Comparison of ENCODE assay signal across 12 cellular contexts in the genomic region with DNA sequence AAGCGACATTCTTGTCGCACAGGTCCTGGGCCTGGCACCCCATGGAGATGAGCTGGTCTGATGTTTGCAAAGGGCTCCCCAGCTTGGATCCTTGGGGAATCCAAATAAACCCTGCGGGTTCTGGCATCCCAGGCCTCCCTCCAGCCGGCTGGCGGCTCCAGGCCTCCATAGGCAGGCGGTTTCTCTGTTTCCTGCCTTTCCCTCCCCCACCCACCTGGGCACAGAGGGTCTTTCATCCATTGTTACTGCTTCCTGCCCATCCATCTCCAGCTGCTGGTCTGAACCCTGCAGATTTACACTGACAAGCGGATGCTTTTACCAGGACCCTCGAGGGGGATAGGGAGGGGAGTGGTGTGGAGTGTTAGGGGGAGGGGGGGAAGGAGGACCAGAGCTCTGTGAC. TPM values are rescaled to one million over a fixed set of nuclear protein-coding genes. Genes with fewer than 3 reads are reported as not detected.
DNase-seq lines count a peak whose midpoint lies in the region; ATAC-seq and TF ChIP-seq lines count a peak whose summit lies in the region.
"Had no signal": no experiment of that assay in that cellular context is flagged by ENCODE, and none has a peak within 500 bp of the region (broad histone marks: within the 10 kb centered on the region; RNA-seq: fewer than 3 reads in every experiment).

No MANE protein-coding gene starts in this region.

- H3K27me3 ChIP-seq in CD8-positive, alpha-beta T cell (ENCODE audit: insufficient read depth, low read length): no peaks in the 10 kb centered on the region
- H3K27me3 ChIP-seq in CD8-positive, alpha-beta memory T cell (ENCODE audit: insufficient read depth, low read length, poor library complexity, severe bottlenecking): no peaks in the 10 kb centered on the region

- no peak for ATAC-seq in CD8-positive, alpha-beta T cell
- no peak for ATAC-seq in activated CD8-positive, alpha-beta T cell treated with anti-CD3 and anti-CD28 coated beads, Interleukin-2, amount 10 ng/mL, durations not matched to agents 7 days and 5 days
- no peak for ATAC-seq in HG02938 (IDR thresholded peaks at IDR 0.05; ENCODE audit: unreplicated experiment)

- no peak overlapping the region for H3K4me3 Mint-ChIP-seq in CD8-positive, alpha-beta T cell
- no peak overlapping the region for H3K4me3 Mint-ChIP-seq in activated CD8-positive, alpha-beta T cell treated with anti-CD3 and anti-CD28 coated beads, Interleukin-2, amount 10 ng/mL, durations not matched to agents 7 days and 5 days
- H3K4me3 Mint-ChIP-seq in HFFc6: no peak overlapping the region
- no peak overlapping the region for H3K4me3 Mint-ChIP-seq in CD8-positive, alpha-beta memory T cell
- H3K4me3 Mint-ChIP-seq: CD14-positive monocyte had no signal

- H3K9me3 Mint-ChIP-seq in CD8-positive, alpha-beta T cell: no peaks in the 10 kb centered on the region
- H3K9me3 Mint-ChIP-seq in activated CD8-positive, alpha-beta T cell treated with anti-CD3 and anti-CD28 coated beads, Interleukin-2, amount 10 ng/mL, durations not matched to agents 7 days and 5 days (ENCODE audit: insufficient read depth): no peaks in the 10 kb centered on the region
- H3K9me3 Mint-ChIP-seq in HFFc6: no peaks in the 10 kb centered on the region
- H3K9me3 Mint-ChIP-seq in CD8-positive, alpha-beta memory T cell: no peaks in the 10 kb centered on the region
- H3K9me3 Mint-ChIP-seq: CD14-positive monocyte had no signal

- H3K27ac ChIP-seq in CD8-positive, alpha-beta T cell (ENCODE audit: low read depth, low read length): no peak overlapping the region
- H3K27ac ChIP-seq in mesodermal cell (ENCODE audit: low read depth, low read length, severe bottlenecking): peak overlapping the region; percentile 88
- no peak overlapping the region for H3K27ac ChIP-seq in CD8-positive, alpha-beta memory T cell (ENCODE audit: low read depth, low read length)

- no peak for TF ChIP-seq CTCF in CD8-positive, alpha-beta T cell (IDR thresholded peaks at IDR 0.05)
- TF ChIP-seq CTCF in HFFc6 (IDR thresholded peaks at IDR 0.05): no peak

- no peaks in the 10 kb centered on the region for H3K27me3 Mint-ChIP-seq in CD8-positive, alpha-beta T cell (ENCODE audit: low read depth)
- H3K27me3 Mint-ChIP-seq in activated CD8-positive, alpha-beta T cell treated with anti-CD3 and anti-CD28 coated beads, Interleukin-2, amount 10 ng/mL, durations not matched to agents 7 days and 5 days (ENCODE audit: low read depth): no peaks in the 10 kb centered on the region
- peaks cover 1% of the 10 kb centered on the region; the same call in 1 of the 2 replicates for H3K27me3 Mint-ChIP-seq in HFFc6 (ENCODE audit: insufficient read depth)
- no peaks in the 10 kb centered on the region for H3K27me3 Mint-ChIP-seq in CD8-positive, alpha-beta memory T cell

- no peaks in the 10 kb centered on the region for H3K36me3 Mint-ChIP-seq in CD8-positive, alpha-beta T cell
- peaks cover 4% of the 10 kb centered on the region for H3K36me3 Mint-ChIP-seq in activated CD8-positive, alpha-beta T cell treated with anti-CD3 and anti-CD28 coated beads, Interleukin-2, amount 10 ng/mL, durations not matched to agents 7 days and 5 days (ENCODE audit: low read depth)
- H3K36me3 Mint-ChIP-seq in HFFc6 (ENCODE audit: low read depth): no peaks in the 10 kb centered on the region
- H3K36me3 Mint-ChIP-seq in CD8-positive, alpha-beta memory T cell: peaks cover 0 to 2% (median 0%) of the 10 kb centered on the region in 3 donors
- H3K36me3 Mint-ChIP-seq: CD14-positive monocyte had no signal

- intact Hi-C loops in CD8-positive, alpha-beta T cell (cut with DNase I, micrococcal nuclease): no loop called here

- POLR2A ChIA-PET in CD8-positive, alpha-beta T cell (lab: Charles Lee): interaction anchor here (0.8 to 7.8 kb wide), 8 partner anchors 8 to 57 kb away, joined by 3 to 86 read pairs (median 4); a partner anchor contains a TSS
- POLR2A ChIA-PET in activated CD8-positive, alpha-beta T cell treated with anti-CD3 and anti-CD28 coated beads, Interleukin-2, amount 10 ng/mL, durations not matched to agents 7 days and 5 days (lab: Charles Lee): interaction anchor here (1.3 to 2.2 kb wide), 6 partner anchors 14 to 43 kb away, joined by 4 to 9 read pairs (median 5); a partner anchor contains a TSS
- POLR2A ChIA-PET in CD8-positive, alpha-beta memory T cell (lab: Charles Lee): interaction anchor here (0.5 to 1.4 kb wide), 5 partner anchors 13 to 44 kb away, joined by 3 to 5 read pairs (median 3); no protein-coding TSS in a partner anchor

- peaks cover 94% of the 10 kb centered on the region for H3K4me1 ChIP-seq in CD8-positive, alpha-beta T cell (ENCODE audit: insufficient read depth, low read length)
- peaks cover 49% of the 10 kb centered on the region for H3K4me1 ChIP-seq in mesodermal cell (ENCODE audit: control insufficient read depth, insufficient read depth, low read length, poor library complexity, severe bottlenecking)
- H3K4me1 ChIP-seq in CD8-positive, alpha-beta memory T cell (ENCODE audit: insufficient read depth, low read length): peaks cover 100% of the 10 kb centered on the region

- peak overlapping the region; percentile 1 for H3K4me3 ChIP-seq in CD8-positive, alpha-beta T cell (ENCODE audit: low read depth, low read length)
- H3K4me3 ChIP-seq in mesodermal cell (ENCODE audit: extremely low read depth, insufficient read depth, low read length, poor library complexity, severe bottlenecking): peak overlapping the region; percentile 3
- no peak overlapping the region for H3K4me3 ChIP-seq in CD8-positive, alpha-beta memory T cell (ENCODE audit: low read length)

- no peak for DNase-seq in CD8-positive, alpha-beta T cell
- DNase-seq in NCI-H146 (lab: John Stamatoyannopoulos, UW): peak; percentile 89
- DNase-seq in activated CD8-positive, alpha-beta T cell treated with anti-CD3 and anti-CD28 coated beads, Interleukin-2, amount 10 ng/mL, durations not matched to agents 7 days and 5 days: no peak
- no peak for DNase-seq in HFFc6
- DNase-seq in stimulated activated naive CD4-positive, alpha-beta T cell treated with Interleukin-2 at 50 U/mL for 16 hours (lab: John Stamatoyannopoulos, UW): no peak
- no peak for DNase-seq in CD8-positive, alpha-beta memory T cell
- DNase-seq: activated CD4-positive, alpha-beta T cell treated with anti-CD3 and anti-CD28 coated beads, Interleukin-2, amount 50 U/mL, for 4 hours; effector CD8-positive, alpha-beta T cell; NCI-H226 had no signal

- H3K9me3 ChIP-seq in CD8-positive, alpha-beta T cell (ENCODE audit: low read length): no peaks in the 10 kb centered on the region
- H3K9me3 ChIP-seq in mesodermal cell (ENCODE audit: control insufficient read depth, low read length): no peaks in the 10 kb centered on the region
- no peaks in the 10 kb centered on the region for H3K9me3 ChIP-seq in CD8-positive, alpha-beta memory T cell (ENCODE audit: low read length)

- 1 to 5% methylated on average over 6 to 8 of the region's 8 CpGs for WGBS in mesodermal cell (ENCODE audit: insufficient coverage in 2 of 2), 2 experiments

- H3K36me3 ChIP-seq in CD8-positive, alpha-beta T cell (ENCODE audit: insufficient read depth, low read length): no peaks in the 10 kb centered on the region
- H3K36me3 ChIP-seq in mesodermal cell (ENCODE audit: control insufficient read depth, insufficient read depth, low read length): no peaks in the 10 kb centered on the region
- H3K36me3 ChIP-seq in CD8-positive, alpha-beta memory T cell (ENCODE audit: insufficient read depth, low read length): no peaks in the 10 kb centered on the region

- H3K4me1 Mint-ChIP-seq in CD8-positive, alpha-beta T cell (ENCODE audit: low read depth): peaks cover 93% of the 10 kb centered on the region
- H3K4me1 Mint-ChIP-seq in activated CD8-positive, alpha-beta T cell treated with anti-CD3 and anti-CD28 coated beads, Interleukin-2, amount 10 ng/mL, durations not matched to agents 7 days and 5 days (ENCODE audit: low read depth): peaks cover 93% of the 10 kb centered on the region
- H3K4me1 Mint-ChIP-seq in HFFc6 (ENCODE audit: low read depth): peaks cover 18% of the 10 kb centered on the region
- H3K4me1 Mint-ChIP-seq in CD8-positive, alpha-beta memory T cell: peaks cover 80 to 94% (median 86%) of the 10 kb centered on the region in 3 donors

- CTCF ChIA-PET in CD8-positive, alpha-beta T cell (lab: Charles Lee): interaction anchor here (1.1 to 15.6 kb wide), 8 partner anchors 23 to 115 kb away, joined by 3 to 207 read pairs (median 7); a partner anchor contains a TSS
- CTCF ChIA-PET in activated CD8-positive, alpha-beta T cell treated with anti-CD3 and anti-CD28 coated beads, Interleukin-2, amount 10 ng/mL, durations not matched to agents 7 days and 5 days (lab: Charles Lee): interaction anchor here (1.0 to 8.7 kb wide), 8 partner anchors 14 to 53 kb away, joined by 3 to 133 read pairs (median 8); a partner anchor contains a TSS
- CTCF ChIA-PET in CD8-positive, alpha-beta memory T cell (lab: Charles Lee): interaction anchor here (1.1 to 11.7 kb wide), 8 partner anchors 10 to 104 kb away, joined by 3 to 120 read pairs (median 4); no protein-coding TSS in a partner anchor

- H3K27ac Mint-ChIP-seq in CD8-positive, alpha-beta T cell: no peak overlapping the region
- H3K27ac Mint-ChIP-seq in activated CD8-positive, alpha-beta T cell treated with anti-CD3 and anti-CD28 coated beads, Interleukin-2, amount 10 ng/mL, durations not matched to agents 7 days and 5 days: peak overlapping the region; percentile 51
- H3K27ac Mint-ChIP-seq in HFFc6: no peak overlapping the region
- peak overlapping the region in 1 of 8 donors; percentile 22 for H3K27ac Mint-ChIP-seq in CD8-positive, alpha-beta memory T cell

RNA-seq across cellular contexts. Expression of a gene that starts 39.1 kb away (rescaled TPM):
- 10 to 100 TPM; 44.2 to 48.1 TPM for total RNA-seq in CD8-positive, alpha-beta T cell
- total RNA-seq in activated CD8-positive, alpha-beta T cell treated with anti-CD3 and anti-CD28 coated beads, Interleukin-2, amount 10 ng/mL, durations not matched to agents 7 days and 5 days: 10 to 100 TPM; 31.4 to 34.4 TPM
- 1,122 TPM for polyA plus RNA-seq in mesodermal cell (2013, experiment 1 of 2)
- 943 TPM for polyA plus RNA-seq in mesodermal cell (2013, experiment 2 of 2)
- 100 to 1,000 TPM; 560 to 690 (median 604) TPM for total RNA-seq in HFFc6 (2021; fragmentation: NEBNext Ultra II Directional; extraction: Animal tissue kit (Norgen Biotek cat#: 25700))
- total RNA-seq in CD8-positive, alpha-beta memory T cell: 10 to 100 TPM; 18.4 to 19.3 TPM
- polyA plus RNA-seq in CD8-positive, alpha-beta memory T cell: 4.7 TPM

Comparison
In these comparisons a context has a peak if more than half of its experiments do, and no peak if none do; other contexts are left out.
1. RNA of a gene that starts 39.1 kb away (total RNA-seq): 560 to 690 TPM in HFFc6; 44.2 to 48.1 TPM in CD8-positive, alpha-beta T cell, 31.4 to 34.4 TPM in activated CD8-positive, alpha-beta T cell treated with anti-CD3 and anti-CD28 coated beads, Interleukin-2, amount 10 ng/mL, durations not matched to agents 7 days and 5 days and 18.4 to 19.3 TPM in CD8-positive, alpha-beta memory T cell; every median in the first group is over 10 times any median in the second.